20 cellular contexts compared by ENCODE assay signal in genomic region chr2:8658064-8658862, GRCh38. TPM values are rescaled to one million over a fixed set of nuclear protein-coding genes. Genes with fewer than 3 reads are reported as not detected.
DNase-seq lines count a peak whose midpoint lies in the region; ATAC-seq, FAIRE-seq and TF ChIP-seq lines count a peak whose summit lies in the region.
"Had no signal": no experiment of that assay in that cellular context is flagged by ENCODE, and none has a peak within 500 bp of the region (broad histone marks: within the 10 kb centered on the region; RNA-seq: fewer than 3 reads in every experiment).

No MANE protein-coding gene starts in this region.

- H3K4me1 Mint-ChIP-seq in T-helper 17 cell: peaks cover 12% of the 10 kb centered on the region

- H2BK5ac ChIP-seq in IMR-90 (ENCODE audit: low read depth, low read length, poor library complexity, severe bottlenecking) (no peak overlapping the region), trophoblast cell (ENCODE audit: low read depth, low read length, poor library complexity) (no peak overlapping the region)

- H4K20me1 ChIP-seq in IMR-90 (ENCODE audit: insufficient read depth, low read length) (no peaks in the 10 kb centered on the region), HepG2 (ENCODE audit: insufficient read depth, low read length) (no peaks in the 10 kb centered on the region)

- BruUV-seq in IMR-90 (replicated peaks; lab: Mats Ljungman, UMichigan) (no TSS peak), HepG2 (replicated peaks; lab: Mats Ljungman, UMichigan) (no TSS peak)

- no peak for DNase-seq in IMR-90
- no peak for DNase-seq in T-helper 17 cell
- no peak for DNase-seq in HepG2 (ENCODE audit: low spot score)
- no peak for DNase-seq in trophoblast cell
- DNase-seq in stimulated activated CD4-positive, alpha-beta T cell treated with anti-CD3 and anti-CD28 coated beads, Interleukin-4, amount 100 ng/mL, for 4 hours: no peak
- DNase-seq: BE2C; CD8-positive, alpha-beta memory T cell; DMS79; HCEC 1CT; NCI-H1048; NCI-H146; NCI-H2107; NCI-H2227 treated with DMSO at 0.1 percent for 48 hours; NCI-H524; SK-N-SH had no signal

- no peak overlapping the region for H3K14ac ChIP-seq in IMR-90 (replicated peaks; ENCODE audit: low read depth, low read length)
- H3K14ac ChIP-seq in trophoblast cell (ENCODE audit: low read length): no peak overlapping the region

- H3K27ac ChIP-seq in IMR-90 (ENCODE audit: insufficient read depth, low read length) (no peak overlapping the region), HepG2 (ENCODE audit: extremely low read length, insufficient read depth, low read length) (peak overlapping the region; percentile 40), trophoblast cell (ENCODE audit: low read depth, low read length) (no peak overlapping the region)
- H3K27ac ChIP-seq: KMS-11 had no signal

- dilution Hi-C loops in IMR-90 (cut with HindIII; ENCODE audit: low sequenced_read_pairs, unreplicated experiment): no loop called here

- H4K5ac ChIP-seq in IMR-90 (ENCODE audit: low read depth, low read length): no peak overlapping the region

- TF ChIP-seq POLR2A in IMR-90 (IDR thresholded peaks at IDR 0.05; ENCODE audit: low read depth, low read length) (no peak), HepG2 (IDR thresholded peaks at IDR 0.05; ENCODE audit: insufficient read depth in 1 of 2, low read depth in 2 of 2, low read length in 2 of 2) (no peak)

- H4K12ac ChIP-seq in trophoblast cell (ENCODE audit: low read depth, low read length): no peak overlapping the region

- peak overlapping the region; percentile 82 for H3K27ac Mint-ChIP-seq in T-helper 17 cell

- TF ChIP-seq CTCF in IMR-90 (conservative IDR thresholded peaks at IDR 0.05; ENCODE audit: low read depth, low read length): no peak
- TF ChIP-seq CTCF in HepG2 (CRISPR knock-in tag; IDR thresholded peaks at IDR 0.05): no peak

- H3K4ac ChIP-seq in IMR-90 (ENCODE audit: low read depth, low read length) (peak overlapping the region; percentile 27; the same call in 1 of the 2 replicates), trophoblast cell (ENCODE audit: low read depth, low read length) (no peak overlapping the region)

- no peaks in the 10 kb centered on the region; the same call in 1 of the 2 replicates for H3K27me3 ChIP-seq in IMR-90 (ENCODE audit: control insufficient read depth, insufficient read depth, low read length)
- H3K27me3 ChIP-seq in HepG2 (ENCODE audit: control insufficient read depth in 1 of 2, insufficient read depth in 2 of 2, low read length in 2 of 2): no peaks in the 10 kb centered on the region
- H3K27me3 ChIP-seq in trophoblast cell (ENCODE audit: insufficient read depth, low read length): no peaks in the 10 kb centered on the region
- H3K27me3 ChIP-seq: BE2C had no signal

- intact Hi-C loops in IMR-90 (cut with micrococcal nuclease) (no loop called here), HepG2 (cut with micrococcal nuclease; ENCODE audit: unreplicated experiment) (no loop called here)

- no peak for TF ChIP-seq EP300 in HepG2 (IDR thresholded peaks at IDR 0.05; ENCODE audit: low read depth in 2 of 2, low read length in 2 of 2)
- TF ChIP-seq EP300 in HepG2 (CRISPR knock-in tag; IDR thresholded peaks at IDR 0.05; ENCODE audit: borderline replicate concordance): no peak

- H3K23ac ChIP-seq in IMR-90 (ENCODE audit: low read depth, low read length): no peak overlapping the region; the same call in 1 of the 2 replicates
- no peak overlapping the region for H3K23ac ChIP-seq in trophoblast cell (ENCODE audit: low read length)

- POLR2A ChIA-PET in IMR-90 (lab: Charles Lee; ENCODE audit: unreplicated experiment) (no interaction called here), HepG2 (lab: Yijun Ruan, JAX) (interaction anchor here (1.8 to 2.7 kb wide), 2 partner anchors 22 to 31 kb away, joined by 5 to 42 read pairs; partner anchors contain the start of gene ID2)

- H3K18ac ChIP-seq in IMR-90 (ENCODE audit: low read depth, low read length) (no peak overlapping the region), trophoblast cell (ENCODE audit: low read length) (no peak overlapping the region)

- H3K36me3 ChIP-seq in IMR-90 (ENCODE audit: control insufficient read depth, insufficient read depth, low read length) (no peaks in the 10 kb centered on the region), HepG2 (replicated peaks in 1 of 2; ENCODE audit: control insufficient read depth in 1 of 2, insufficient read depth in 2 of 2, low read length in 2 of 2) (no peaks in the 10 kb centered on the region), trophoblast cell (ENCODE audit: control insufficient read depth in 1 of 2, insufficient read depth in 2 of 2, low read length in 2 of 2) (no peaks in the 10 kb centered on the region)
- H3K36me3 ChIP-seq: BE2C had no signal

- CTCF ChIA-PET in IMR-90 (lab: Yijun Ruan, JAX): no interaction called here
- CTCF ChIA-PET in HepG2 (lab: Yijun Ruan, JAX; ENCODE audit: low intra/inter-chr PET ratio, low total read pairs): no interaction called here

- H2AK9ac ChIP-seq in IMR-90 (replicated peaks; ENCODE audit: low read depth, low read length, poor library complexity): peak overlapping the region; percentile 15

- H3K9me3 ChIP-seq in IMR-90 (ENCODE audit: control insufficient read depth, insufficient read depth, low read length): no peaks in the 10 kb centered on the region
- no peaks in the 10 kb centered on the region for H3K9me3 ChIP-seq in T-helper 17 cell (ENCODE audit: control insufficient read depth, low read length, poor library complexity, severe bottlenecking)
- H3K9me3 ChIP-seq in HepG2 (ENCODE audit: low read length): no peaks in the 10 kb centered on the region
- peaks cover 2% of the 10 kb centered on the region for H3K9me3 ChIP-seq in trophoblast cell (ENCODE audit: insufficient read depth, low read depth, low read length)
- H3K9me3 ChIP-seq: BE2C, SK-N-SH had no signal

- H2AK5ac ChIP-seq in IMR-90 (ENCODE audit: low read depth, low read length) (peak overlapping the region; percentile 27; the same call in 1 of the 2 replicates), trophoblast cell (ENCODE audit: low read length) (peak overlapping the region; percentile 24)

- H3K4me3 ChIP-seq in IMR-90 (ENCODE audit: insufficient read depth, low read depth, low read length) (no peak overlapping the region), HepG2 (replicated peaks in 1 of 3; ENCODE audit: insufficient read depth in 1 of 3, low read depth in 2 of 3, low read length in 3 of 3) (no peak overlapping the region), trophoblast cell (ENCODE audit: low read depth, low read length) (no peak overlapping the region)

- no peak overlapping the region; the same call in 1 of the 2 replicates for H2BK20ac ChIP-seq in IMR-90 (ENCODE audit: low read depth, low read length)

- H3K9ac ChIP-seq in IMR-90 (ENCODE audit: low read depth, low read length): no peak overlapping the region
- H3K9ac ChIP-seq in HepG2 (ENCODE audit: insufficient read depth, low read depth, low read length): no peak overlapping the region
- no peak overlapping the region for H3K9ac ChIP-seq in trophoblast cell (ENCODE audit: low read length)
- H3K9ac ChIP-seq: KMS-11, SK-N-SH had no signal

- peaks cover 11% of the 10 kb centered on the region; the same call in 1 of the 2 replicates for H3K9me1 ChIP-seq in IMR-90 (ENCODE audit: insufficient read depth, low read length)

- no peak overlapping the region for H2BK15ac ChIP-seq in IMR-90 (ENCODE audit: low read depth, low read length)

- FAIRE-seq in HepG2 (lab: Jason Lieb, UNC): no peak
- FAIRE-seq: D721Med, RCC 7860 had no signal

- no peak overlapping the region for H3K56ac ChIP-seq in IMR-90 (ENCODE audit: extremely low read depth, insufficient read depth, low read length)

- no peak overlapping the region for H3K4me3 Mint-ChIP-seq in T-helper 17 cell

- H3K79me2 ChIP-seq in HepG2 (ENCODE audit: insufficient read depth, low read length): no peaks in the 10 kb centered on the region
- no peaks in the 10 kb centered on the region for H3K79me2 ChIP-seq in trophoblast cell (ENCODE audit: control insufficient read depth, insufficient read depth, low read length, poor library complexity)

- no peak for TF ChIP-seq RAD21 in IMR-90 (IDR thresholded peaks at IDR 0.05; ENCODE audit: low read length)
- TF ChIP-seq RAD21 in HepG2 (CRISPR knock-in tag; IDR thresholded peaks at IDR 0.05): no peak

- peak overlapping the region; percentile 32 for H2BK12ac ChIP-seq in trophoblast cell (ENCODE audit: low read length)

- in situ Hi-C loops in IMR-90 (cut with MboI; ENCODE audit: low sequenced_read_pairs): no loop called here
- in situ Hi-C loops in HepG2 (cut with HindIII; ENCODE audit: extremely low pct_ligation_motif_present, low pct_unique_long_range_greater_than_20kb): no loop called here

- H4K91ac ChIP-seq in IMR-90 (ENCODE audit: insufficient read depth, low read depth, low read length) (no peak overlapping the region; the same call in none of the 2 replicates), trophoblast cell (ENCODE audit: low read depth, low read length) (no peak overlapping the region)

- no peak overlapping the region for H2AFZ ChIP-seq in IMR-90 (replicated peaks; ENCODE audit: low read length, poor library complexity)
- no peak overlapping the region for H2AFZ ChIP-seq in HepG2 (ENCODE audit: low read length)
- no peak overlapping the region for H2AFZ ChIP-seq in trophoblast cell (ENCODE audit: insufficient read depth, low read length, poor library complexity)

- H3K4me1 ChIP-seq in IMR-90 (ENCODE audit: control insufficient read depth, insufficient read depth, low read length) (peaks cover 19% of the 10 kb centered on the region), HepG2 (ENCODE audit: insufficient read depth, low read length) (peaks cover 97% of the 10 kb centered on the region), trophoblast cell (ENCODE audit: control insufficient read depth in 1 of 2, insufficient read depth in 2 of 2, low read length in 2 of 2) (peaks cover 8 to 14% of the 10 kb centered on the region in 2 experiments)

- peaks cover 22% of the 10 kb centered on the region for H3K27me3 Mint-ChIP-seq in T-helper 17 cell

- H4K8ac ChIP-seq in IMR-90 (ENCODE audit: low read depth in 2 of 2, low read length in 2 of 2) (no peak overlapping the region), trophoblast cell (ENCODE audit: low read depth, low read length) (no peak overlapping the region)

- no peak for ATAC-seq in IMR-90 (ENCODE audit: low read depth)
- ATAC-seq in T-helper 17 cell: no peak
- no peak for ATAC-seq in HepG2
- ATAC-seq in HG03159 (IDR thresholded peaks at IDR 0.05; ENCODE audit: unreplicated experiment): no peak
- ATAC-seq in GM21576 (IDR thresholded peaks at IDR 0.05; ENCODE audit: unreplicated experiment): no peak

- H3K79me1 ChIP-seq in IMR-90 (ENCODE audit: low read depth in 1 of 2, low read length in 2 of 2) (no peaks in the 10 kb centered on the region), trophoblast cell (ENCODE audit: low read length) (peaks cover 5% of the 10 kb centered on the region)

- H3K36me3 Mint-ChIP-seq in T-helper 17 cell (ENCODE audit: low read depth): peaks cover 3% of the 10 kb centered on the region
- H3K36me3 Mint-ChIP-seq: CD8-positive, alpha-beta memory T cell had no signal

- WGBS in IMR-90 (ENCODE audit: extremely low coverage in 2 of 2, insufficient read length in 1 of 2), 2 experiments: 96% methylated on average over 5 of the region's 22 CpGs; no CpG with 5 or more reads in 1 of the 2 experiments
- WGBS in HepG2 (ENCODE audit: low lambda C conversion rate): 92% methylated on average over 21 of the region's 22 CpGs
- no CpG with 5 or more reads among the region's 22 CpGs for whole genome bisulfite sequencing in trophoblast cell (ENCODE audit: extremely low coverage, insufficient coverage, insufficient read length)

- H3K4me2 ChIP-seq in IMR-90 (ENCODE audit: low read depth, low read length): no peak overlapping the region
- H3K4me2 ChIP-seq in HepG2 (ENCODE audit: low read depth, low read length): peak overlapping the region; percentile 61; the same call in 1 of the 2 replicates
- H3K4me2 ChIP-seq in trophoblast cell (ENCODE audit: low read length): no peak overlapping the region
- H3K4me2 ChIP-seq: KMS-11, SK-N-SH had no signal

- H2BK120ac ChIP-seq in IMR-90 (ENCODE audit: low read depth, low read length) (peak overlapping the region; percentile 17), trophoblast cell (ENCODE audit: insufficient read depth, low read length, poor library complexity) (no peak overlapping the region)

RNA-seq across cellular contexts. Expression of gene ID2, which starts 23.6 kb away (rescaled TPM):
- 389 and 431 TPM in 2 replicates for total RNA-seq in IMR-90 (2012; rRNA removed)
- 264 and 399 TPM in 2 replicates for polyA plus RNA-seq in IMR-90 (2012; rRNA removed)
- polyA plus RNA-seq in IMR-90 (2012; cell fraction: cytosol; rRNA removed): 1,308 and 1,433 TPM in 2 replicates
- polyA plus RNA-seq in IMR-90 (2012; cell fraction: nucleus; rRNA removed; ENCODE audit: low replicate concordance): 1,141 and 1,720 TPM in 2 replicates
- total RNA-seq in T-helper 17 cell: 100 to 1,000 TPM; 103 to 113 TPM
- total RNA-seq in HepG2 (2016; rRNA removed; fragmentation: Illumina TruSeq; extraction: Trizol): 214 and 258 TPM in 2 replicates
- total RNA-seq in HepG2 (2016; cell fraction: cytosol; rRNA removed; fragmentation: Illumina TruSeq; extraction: Trizol; ENCODE audit: low read depth): 123 and 125 TPM in 2 replicates
- total RNA-seq in HepG2 (2016; cell fraction: insoluble cytoplasmic fraction; rRNA removed; fragmentation: Illumina TruSeq; extraction: Trizol): 231 and 299 TPM in 2 replicates
- 120 and 130 TPM in 2 replicates for total RNA-seq in HepG2 (2016; cell fraction: membrane; rRNA removed; fragmentation: Illumina TruSeq; extraction: Trizol)
- total RNA-seq in HepG2 (2016; cell fraction: nucleus; rRNA removed; fragmentation: Illumina TruSeq; extraction: Trizol): 161 and 168 TPM in 2 replicates
- polyA plus RNA-seq in HepG2 (2011; rRNA removed): 610 and 719 TPM in 2 replicates
- polyA plus RNA-seq in HepG2 (2011; cell fraction: cytosol; rRNA removed): 553 and 655 TPM in 2 replicates
- polyA plus RNA-seq in HepG2 (2011; cell fraction: nucleus; rRNA removed): 354 and 556 TPM in 2 replicates
- polyA plus RNA-seq in HepG2 (2012): 144 and 150 TPM in 2 replicates
- polyA plus RNA-seq in HepG2 (2016; cell fraction: cytosol; fragmentation: Illumina TruSeq; extraction: Trizol; ENCODE audit: low read depth): 39.6 and 40.9 TPM in 2 replicates
- 355 and 371 TPM in 2 replicates for polyA plus RNA-seq in HepG2 (2016; cell fraction: insoluble cytoplasmic fraction; fragmentation: Illumina TruSeq; extraction: Trizol; ENCODE audit: low read depth)
- 61.5 and 69.8 TPM in 2 replicates for polyA plus RNA-seq in HepG2 (2016; cell fraction: membrane; fragmentation: Illumina TruSeq; extraction: Trizol; ENCODE audit: low read depth)
- 375 and 408 TPM in 2 replicates for polyA plus RNA-seq in HepG2 (2016; cell fraction: nucleus; fragmentation: Illumina TruSeq; extraction: Trizol; ENCODE audit: insufficient read depth, low read depth)
- polyA minus RNA-seq in HepG2 (2011; rRNA and poly(A)+ RNA removed; ENCODE audit: low replicate concordance): 143 and 451 TPM in 2 replicates
- polyA minus RNA-seq in HepG2 (2011; cell fraction: cytosol; rRNA and poly(A)+ RNA removed): 138 and 177 TPM in 2 replicates
- polyA minus RNA-seq in HepG2 (2011; cell fraction: nucleus; rRNA and poly(A)+ RNA removed): 115 and 276 TPM in 2 replicates
- polyA plus RNA-seq in trophoblast cell (2013): 277 and 280 TPM in 2 replicates
